ENCODE assay signal across 14 cellular contexts in the genomic region with DNA sequence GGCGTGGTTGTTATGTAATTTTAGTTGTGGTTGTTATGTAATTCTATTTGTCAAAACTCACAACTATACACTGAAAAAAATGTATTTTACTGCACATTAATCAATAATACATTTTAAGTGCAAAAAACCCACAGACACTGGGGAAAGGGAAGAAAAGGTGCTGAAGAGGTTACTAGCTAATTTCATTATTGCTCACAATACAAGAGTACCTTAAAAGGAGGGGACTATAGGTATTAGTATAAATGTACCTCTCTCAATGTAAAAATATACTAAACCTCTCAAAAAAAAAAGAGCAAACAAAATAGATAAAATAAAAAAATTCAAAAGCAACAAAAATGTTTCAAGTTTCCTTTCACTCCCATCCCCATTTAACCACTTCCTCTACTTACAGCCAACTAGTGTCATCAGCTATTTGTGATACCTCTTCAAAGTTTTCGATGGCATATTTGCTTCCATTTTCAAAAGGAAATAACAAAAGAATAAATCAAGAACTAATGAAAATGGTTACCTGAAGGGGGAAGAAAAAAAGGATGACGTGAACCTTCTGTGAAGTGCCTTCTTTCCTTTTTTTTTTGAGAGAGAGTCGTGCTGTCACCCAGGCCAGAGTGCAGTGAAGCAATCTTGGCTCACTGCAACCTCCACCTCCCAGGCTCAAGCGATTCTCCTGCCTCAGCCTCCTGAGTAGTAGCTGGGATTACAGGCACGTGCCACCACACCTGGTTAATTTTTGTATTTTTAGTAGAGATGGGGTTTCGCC. TPM values are rescaled to one million over a fixed set of nuclear protein-coding genes. Genes with fewer than 3 reads are reported as not detected.
DNase-seq lines count a peak whose midpoint lies in the region; ATAC-seq lines count a peak whose summit lies in the region.
"Had no signal": no experiment of that assay in that cellular context is flagged by ENCODE, and none has a peak within 500 bp of the region (broad histone marks: within the 10 kb centered on the region; RNA-seq: fewer than 3 reads in every experiment).

No MANE protein-coding gene starts in this region.

- CTCF ChIA-PET in activated CD4-positive, alpha-beta memory T cell treated with anti-CD3 and anti-CD28 coated beads for 36 hours (lab: Charles Lee): interaction anchor here (0.6 to 0.8 kb wide), 2 partner anchors 28 to 57 kb away, joined by 3 to 4 read pairs; no protein-coding TSS in a partner anchor

- peak overlapping the region; percentile 86 for H3K27ac Mint-ChIP-seq in activated CD4-positive, alpha-beta memory T cell treated with anti-CD3 and anti-CD28 coated beads for 36 hours
- no peak overlapping the region for H3K27ac Mint-ChIP-seq in stimulated activated memory B cell treated with anti-CD40 and anti-IgM and Interleukin-4, amounts not matched to agents 10 μg/mL and 1 μg/mL and 100 μg/mL, for 72 hours

- H3K36me3 Mint-ChIP-seq in activated T-cell treated with anti-CD3 and anti-CD28 coated beads, Interleukin-2, amount 50 U/mL, for 4 hours (ENCODE audit: insufficient read depth): peaks cover 30% of the 10 kb centered on the region
- peaks cover 26% of the 10 kb centered on the region for H3K36me3 Mint-ChIP-seq in activated CD4-positive, alpha-beta memory T cell treated with anti-CD3 and anti-CD28 coated beads for 36 hours
- peaks cover 40% of the 10 kb centered on the region for H3K36me3 Mint-ChIP-seq in stimulated activated memory B cell treated with anti-CD40 and anti-IgM and Interleukin-4, amounts not matched to agents 10 μg/mL and 1 μg/mL and 100 μg/mL, for 72 hours

- DNase-seq in activated T-cell treated with anti-CD3 and anti-CD28 coated beads, Interleukin-2, amount 50 U/mL, for 4 hours: no peak
- no peak for DNase-seq in activated T-cell treated with anti-CD3 and anti-CD28 coated beads, Interleukin-2, amount 50 U/mL, for 48 hours
- no peak for DNase-seq in activated CD4-positive, alpha-beta memory T cell treated with anti-CD3 and anti-CD28 coated beads for 36 hours
- no peak for DNase-seq in pons (ENCODE audit: low spot score)
- no peak for DNase-seq in D341Med (ENCODE audit: low spot score)
- no peak for DNase-seq in NCI-H748 treated with DMSO at 0.1 percent for 48 hours (lab: John Stamatoyannopoulos, UW)
- DNase-seq: esophagus squamous epithelium; GF-D8; NCI-H446; stimulated activated CD4-positive, alpha-beta T cell treated with anti-CD3 and anti-CD28 coated beads, Interleukin-12 subunit alpha, Interleukin-12 subunit beta, amount 100 ng/mL, for 4 hours had no signal

- no peaks in the 10 kb centered on the region for H3K27me3 Mint-ChIP-seq in activated T-cell treated with anti-CD3 and anti-CD28 coated beads, Interleukin-2, amount 50 U/mL, for 4 hours (ENCODE audit: low read depth)
- no peaks in the 10 kb centered on the region for H3K27me3 Mint-ChIP-seq in activated CD4-positive, alpha-beta memory T cell treated with anti-CD3 and anti-CD28 coated beads for 36 hours
- no peaks in the 10 kb centered on the region for H3K27me3 Mint-ChIP-seq in stimulated activated memory B cell treated with anti-CD40 and anti-IgM and Interleukin-4, amounts not matched to agents 10 μg/mL and 1 μg/mL and 100 μg/mL, for 72 hours
- H3K27me3 Mint-ChIP-seq: IgD-negative memory B cell had no signal

- H3K9me3 Mint-ChIP-seq in activated T-cell treated with anti-CD3 and anti-CD28 coated beads, Interleukin-2, amount 50 U/mL, for 4 hours: peaks cover 6% of the 10 kb centered on the region
- peaks cover 8% of the 10 kb centered on the region for H3K9me3 Mint-ChIP-seq in activated CD4-positive, alpha-beta memory T cell treated with anti-CD3 and anti-CD28 coated beads for 36 hours
- H3K9me3 Mint-ChIP-seq in stimulated activated memory B cell treated with anti-CD40 and anti-IgM and Interleukin-4, amounts not matched to agents 10 μg/mL and 1 μg/mL and 100 μg/mL, for 72 hours: peaks cover 2% of the 10 kb centered on the region

- H3K4me3 Mint-ChIP-seq in activated T-cell treated with anti-CD3 and anti-CD28 coated beads, Interleukin-2, amount 50 U/mL, for 4 hours: peak overlapping the region; percentile 60
- peak overlapping the region; percentile 60 for H3K4me3 Mint-ChIP-seq in activated CD4-positive, alpha-beta memory T cell treated with anti-CD3 and anti-CD28 coated beads for 36 hours
- no peak overlapping the region for H3K4me3 Mint-ChIP-seq in stimulated activated memory B cell treated with anti-CD40 and anti-IgM and Interleukin-4, amounts not matched to agents 10 μg/mL and 1 μg/mL and 100 μg/mL, for 72 hours
- H3K4me3 Mint-ChIP-seq: neural crest cell had no signal

- intact Hi-C loops in activated CD4-positive, alpha-beta memory T cell treated with anti-CD3 and anti-CD28 coated beads for 36 hours (cut with micrococcal nuclease): loop anchor here (2.0 kb wide), 3 partner anchors 13 to 39 kb away; no protein-coding TSS in a partner anchor

- peaks cover 62% of the 10 kb centered on the region for H3K4me1 Mint-ChIP-seq in activated T-cell treated with anti-CD3 and anti-CD28 coated beads, Interleukin-2, amount 50 U/mL, for 4 hours (ENCODE audit: low read depth)
- peaks cover 52% of the 10 kb centered on the region for H3K4me1 Mint-ChIP-seq in activated CD4-positive, alpha-beta memory T cell treated with anti-CD3 and anti-CD28 coated beads for 36 hours (ENCODE audit: low read depth)
- peaks cover 51% of the 10 kb centered on the region for H3K4me1 Mint-ChIP-seq in stimulated activated memory B cell treated with anti-CD40 and anti-IgM and Interleukin-4, amounts not matched to agents 10 μg/mL and 1 μg/mL and 100 μg/mL, for 72 hours

- POLR2A ChIA-PET in activated CD4-positive, alpha-beta memory T cell treated with anti-CD3 and anti-CD28 coated beads for 36 hours (lab: Charles Lee): interaction anchor here (0.7 to 1.2 kb wide), 2 partner anchors 29 to 614 kb away, joined by 3 to 6 read pairs; no protein-coding TSS in a partner anchor

- peak; percentile 43 to 62 for ATAC-seq in activated T-cell treated with anti-CD3 and anti-CD28 coated beads, Interleukin-2, amount 50 U/mL, for 4 hours
- peak; percentile 64 for ATAC-seq in HG03571 (IDR thresholded peaks at IDR 0.05; ENCODE audit: unreplicated experiment)
- ATAC-seq in stimulated activated memory B cell treated with anti-CD40 and anti-IgM and Interleukin-4, amounts not matched to agents 10 μg/mL and 1 μg/mL and 100 μg/mL, for 72 hours: peak; percentile 53

RNA-seq across cellular contexts. Expression of gene RANBP9, which starts 30.2 kb away (rescaled TPM):
- 10 to 100 TPM; 49.2 to 61.3 (median 51.9) TPM for total RNA-seq in activated T-cell treated with anti-CD3 and anti-CD28 coated beads, Interleukin-2, amount 50 U/mL, for 4 hours
- total RNA-seq in activated CD4-positive, alpha-beta memory T cell treated with anti-CD3 and anti-CD28 coated beads for 36 hours: 10 to 100 TPM; 63.7 to 66.2 TPM
